Comparison of ENCODE assay signal across 19 cellular contexts in genomic region chr1:20465187-20465586, GRCh38. TPM values are rescaled to one million over a fixed set of nuclear protein-coding genes. Genes with fewer than 3 reads are reported as not detected.
DNase-seq lines count a peak whose midpoint lies in the region; ATAC-seq, FAIRE-seq and TF ChIP-seq lines count a peak whose summit lies in the region.
"Had no signal": no experiment of that assay in that cellular context is flagged by ENCODE, and none has a peak within 500 bp of the region (broad histone marks: within the 10 kb centered on the region; RNA-seq: fewer than 3 reads in every experiment).

No MANE protein-coding gene starts in this region.

- no peak overlapping the region for H2BK12ac ChIP-seq in mesenchymal stem cell (ENCODE audit: low read length in 2 of 2)

- no peak overlapping the region for H3K18ac ChIP-seq in mesenchymal stem cell (ENCODE audit: low read depth in 1 of 2, low read length in 2 of 2)

- H3K9ac ChIP-seq in mesenchymal stem cell (ENCODE audit: low read length) (peak overlapping the region; percentile 37), PC-3 (ENCODE audit: low read length) (no peak overlapping the region)

- H2AFZ ChIP-seq in OCI-LY7 (ENCODE audit: low read length) (no peak overlapping the region), mesenchymal stem cell (ENCODE audit: low read depth, low read length) (no peak overlapping the region), PC-3 (ENCODE audit: low read length) (no peak overlapping the region)

- H3K4ac ChIP-seq in mesenchymal stem cell (ENCODE audit: low read depth in 1 of 2, low read length in 2 of 2), result no peak overlapping the region

- H3K23ac ChIP-seq in mesenchymal stem cell (ENCODE audit: low read length in 2 of 2), result no peak overlapping the region

- H3K36me3 ChIP-seq in OCI-LY7 (ENCODE audit: insufficient read depth, low read length) (no peaks in the 10 kb centered on the region), bronchial epithelial cell (ENCODE audit: control insufficient read depth, insufficient read depth, low read length) (no peaks in the 10 kb centered on the region), mesenchymal stem cell (ENCODE audit: control insufficient read depth in 1 of 2, insufficient read depth in 2 of 2, low read depth in 1 of 2, low read length in 2 of 2) (no peaks in the 10 kb centered on the region), PC-3 (ENCODE audit: low read depth, low read length) (no peaks in the 10 kb centered on the region)

- H3K9me3 ChIP-seq in OCI-LY7 (ENCODE audit: low read length) (no peaks in the 10 kb centered on the region), mesenchymal stem cell (ENCODE audit: control insufficient read depth, low read length) (peaks cover 3% of the 10 kb centered on the region), PC-3 (ENCODE audit: low read length) (no peaks in the 10 kb centered on the region)

- H3K27me3 ChIP-seq in bronchial epithelial cell (ENCODE audit: control insufficient read depth, insufficient read depth, low read length), result peaks cover 6% of the 10 kb centered on the region
- peaks cover 18 to 71% of the 10 kb centered on the region in 2 experiments for H3K27me3 ChIP-seq in mesenchymal stem cell (ENCODE audit: control insufficient read depth in 1 of 2, insufficient read depth in 1 of 2, low read length in 2 of 2)
- H3K27me3 ChIP-seq in PC-3 (ENCODE audit: low read length), result no peaks in the 10 kb centered on the region

- CTCF ChIA-PET in OCI-LY7 (lab: Charles Lee; ENCODE audit: unreplicated experiment), result interaction anchor here (0.5 to 1.2 kb wide), 2 partner anchors 107 to 196 kb away, joined by 3 read pairs; partner anchors contain the start of gene DDOST
- CTCF ChIA-PET in PC-3 (lab: Charles Lee), result no interaction called here

- ATAC-seq in GM21786 (IDR thresholded peaks at IDR 0.05; ENCODE audit: unreplicated experiment) (no peak), PC-3 (no peak), HG02885 (IDR thresholded peaks at IDR 0.05; ENCODE audit: poor library complexity, unreplicated experiment) (no peak)

- FAIRE-seq in bronchial epithelial cell (lab: Jason Lieb, UNC), result peak; percentile 43
- FAIRE-seq: GM12891, GM18507, H1 had no signal

- 58% methylated on average over 4 of the region's 5 CpGs for WGBS in mesenchymal stem cell

- no peaks in the 10 kb centered on the region for H3F3A ChIP-seq in PC-3 (ENCODE audit: low read length, unreplicated experiment)

- H3K4me1 ChIP-seq in OCI-LY7 (ENCODE audit: insufficient read depth, low read length, poor library complexity, severe bottlenecking) (peaks cover 18% of the 10 kb centered on the region), mesenchymal stem cell (ENCODE audit: control insufficient read depth, insufficient read depth, low read depth, low read length) (peaks cover 2% of the 10 kb centered on the region), PC-3 (ENCODE audit: insufficient read depth, low read length) (peaks cover under 1% of the 10 kb centered on the region; the same call in 1 of the 2 replicates)

- H3K9me2 ChIP-seq in OCI-LY7 (ENCODE audit: insufficient read depth, low read length), result no peaks in the 10 kb centered on the region
- no peaks in the 10 kb centered on the region for H3K9me2 ChIP-seq in PC-3 (replicated peaks; ENCODE audit: low read length)

- H2BK120ac ChIP-seq in mesenchymal stem cell (ENCODE audit: low read depth, low read length), result no peak overlapping the region

- no peak overlapping the region for H4K91ac ChIP-seq in mesenchymal stem cell (ENCODE audit: low read length)

- no peak for TF ChIP-seq CTCF in OCI-LY7 (conservative IDR thresholded peaks at IDR 0.05; ENCODE audit: low read length)
- no peak for TF ChIP-seq CTCF in bronchial epithelial cell (IDR thresholded peaks at IDR 0.05; ENCODE audit: insufficient read depth, low read length, severe bottlenecking)
- no peak for TF ChIP-seq CTCF in PC-3 (conservative IDR thresholded peaks at IDR 0.05; ENCODE audit: low read depth, low read length)

- H3K79me2 ChIP-seq in OCI-LY7 (ENCODE audit: insufficient read depth, low read depth, low read length) (no peaks in the 10 kb centered on the region), PC-3 (ENCODE audit: low read length) (no peaks in the 10 kb centered on the region)

- DNase-seq in OCI-LY7 (ENCODE audit: low spot score), result no peak
- no peak for DNase-seq in bronchial epithelial cell (ENCODE audit: low read depth)
- DNase-seq in mesenchymal stem cell, result no peak
- DNase-seq in PC-3, result no peak
- DNase-seq: C1 segment of cervical spinal cord; Calu3; CD4-positive, alpha-beta memory T cell; COR-L47; DMS53; DMS79 treated with DMSO at 0.1 percent for 48 hours; GF-D8; H7; HCEC 1CT had no signal

- no peak overlapping the region for H3K14ac ChIP-seq in mesenchymal stem cell (ENCODE audit: low read length in 2 of 2)

- no peak overlapping the region for H2BK15ac ChIP-seq in mesenchymal stem cell (ENCODE audit: low read depth, poor library complexity, severe bottlenecking)

- H3K79me1 ChIP-seq in mesenchymal stem cell (replicated peaks; ENCODE audit: low read length, poor library complexity, severe bottlenecking), result no peaks in the 10 kb centered on the region

- BruUV-seq in OCI-LY7 (replicated peaks; lab: Mats Ljungman, UMichigan), result no TSS peak
- no TSS peak for BruUV-seq in PC-3 (replicated peaks; lab: Mats Ljungman, UMichigan)

- intact Hi-C loops in OCI-LY7 (cut with micrococcal nuclease; ENCODE audit: unreplicated experiment), result no loop called here
- intact Hi-C loops in PC-3 (cut with micrococcal nuclease), result no loop called here

- no peak overlapping the region for H3K27ac ChIP-seq in OCI-LY7 (ENCODE audit: low read depth, low read length, poor library complexity, severe bottlenecking)
- no peak overlapping the region for H3K27ac ChIP-seq in mesenchymal stem cell (ENCODE audit: low read length, poor library complexity, severe bottlenecking)
- H3K27ac ChIP-seq in PC-3 (ENCODE audit: low read length), result no peak overlapping the region

- POLR2A ChIA-PET in OCI-LY7 (lab: Charles Lee) (interaction anchor here (0.5 to 0.6 kb wide), 2 partner anchors 229 to 526 kb away, joined by 3 read pairs; no protein-coding TSS in a partner anchor), PC-3 (lab: Charles Lee; ENCODE audit: unreplicated experiment) (no interaction called here)

- H3K4me2 ChIP-seq in OCI-LY7 (ENCODE audit: low read length) (peak overlapping the region; percentile 41), mesenchymal stem cell (ENCODE audit: low read length, poor library complexity, severe bottlenecking) (no peak overlapping the region), PC-3 (ENCODE audit: low read length) (no peak overlapping the region)

- H4K20me1 ChIP-seq in OCI-LY7 (ENCODE audit: insufficient read depth, low read length) (no peaks in the 10 kb centered on the region), PC-3 (ENCODE audit: low read length) (no peaks in the 10 kb centered on the region)

- H3K4me3 ChIP-seq in OCI-LY7 (ENCODE audit: low read depth, low read length, poor library complexity, severe bottlenecking) (no peak overlapping the region), bronchial epithelial cell (ENCODE audit: low read depth, low read length) (no peak overlapping the region), mesenchymal stem cell (ENCODE audit: insufficient read depth in 1 of 2, low read depth in 1 of 2, low read length in 2 of 2) (peak overlapping the region in 1 of 2 experiments; percentile 36), PC-3 (ENCODE audit: low read length) (no peak overlapping the region)

- H2AK5ac ChIP-seq in mesenchymal stem cell (ENCODE audit: low read length, severe bottlenecking), result no peak overlapping the region

- no peak overlapping the region for H4K8ac ChIP-seq in mesenchymal stem cell (ENCODE audit: low read length)

- no peak overlapping the region for H2BK5ac ChIP-seq in mesenchymal stem cell (ENCODE audit: low read depth, low read length, poor library complexity, severe bottlenecking)

RNA-seq across cellular contexts. Expression of gene CAMK2N1, which starts 20.8 kb away (rescaled TPM):
- not detected in 2 replicates for total RNA-seq in OCI-LY7 (2014; rRNA removed; shearing (Covaris generic))
- total RNA-seq in OCI-LY7 (2022) (not detected in 2 replicates), bronchial epithelial cell (6.9 and 11.3 TPM in 2 replicates), PC-3 (2014; rRNA removed) (51.2 and 56.9 TPM in 2 replicates)
- polyA plus RNA-seq in mesenchymal stem cell (2013, experiment 1 of 2), result 71.3 TPM
- polyA plus RNA-seq in mesenchymal stem cell (2013, experiment 2 of 2), result 76.6 TPM
- total RNA-seq: G401 had no signal

RNA-seq across cellular contexts. Expression of gene MUL1, which starts 42.8 kb away (rescaled TPM):
- 15.5 and 16.3 TPM in 2 replicates for total RNA-seq in OCI-LY7 (2014; rRNA removed; shearing (Covaris generic))
- total RNA-seq in OCI-LY7 (2022), result 20.6 and 25.2 TPM in 2 replicates
- total RNA-seq in bronchial epithelial cell, result 22.1 and 25.7 TPM in 2 replicates
- 17.9 TPM for polyA plus RNA-seq in mesenchymal stem cell (2013, experiment 1 of 2)
- polyA plus RNA-seq in mesenchymal stem cell (2013, experiment 2 of 2), result 18.4 TPM
- 28.9 and 29.5 TPM in 2 replicates for total RNA-seq in PC-3 (2014; rRNA removed)
